In genomic region chr3:36206936-36207620, GRCh38 we compare ENCODE assay signal across 28 cellular contexts.
"Had no signal": no experiment of that assay in that cellular context is flagged by ENCODE, and none has a peak within 500 bp of the region (broad histone marks: within the 10 kb centered on the region; RNA-seq: fewer than 3 reads in every experiment).

No MANE protein-coding gene starts in this region.

- H3K36me3 ChIP-seq: esophagus muscularis mucosa, heart left ventricle, left ventricle myocardium inferior, ovary, prostate gland, sigmoid colon, stomach, thyroid gland, upper lobe of left lung, vagina had no signal

- H3K27ac ChIP-seq: esophagus muscularis mucosa, foreskin keratinocyte, heart left ventricle, left ventricle myocardium inferior, ovary, prostate gland, sigmoid colon, stomach, thyroid gland, upper lobe of left lung, vagina had no signal

- FAIRE-seq: islet of Langerhans, small intestine had no signal

- H3K4me1 Mint-ChIP-seq: activated CD4-positive, alpha-beta memory T cell treated with anti-CD3 and anti-CD28 coated beads, Interleukin-2, amount 10 ng/mL, durations not matched to agents 7 days and 5 days; activated CD4-positive, alpha-beta T cell treated with anti-CD3 and anti-CD28 coated beads, Interleukin-2, amount 10 ng/mL, durations not matched to agents 7 days and 5 days; stimulated activated memory B cell treated with anti-CD40 and anti-IgM and Interleukin-4, amounts not matched to agents 10 μg/mL and 1 μg/mL and 100 μg/mL, for 72 hours had no signal

- H3K4me3 ChIP-seq: esophagus muscularis mucosa, heart left ventricle, left ventricle myocardium inferior, lung, ovary, prostate gland, sigmoid colon, stomach, thyroid gland, upper lobe of left lung, vagina had no signal

- ATAC-seq: foreskin keratinocyte; heart left ventricle; stimulated activated memory B cell treated with anti-CD40 and anti-IgM and Interleukin-4, amounts not matched to agents 10 μg/mL and 1 μg/mL and 100 μg/mL, for 72 hours had no signal

- H3K27ac Mint-ChIP-seq: activated CD4-positive, alpha-beta memory T cell treated with anti-CD3 and anti-CD28 coated beads, Interleukin-2, amount 10 ng/mL, durations not matched to agents 7 days and 5 days; activated CD4-positive, alpha-beta T cell treated with anti-CD3 and anti-CD28 coated beads, Interleukin-2, amount 10 ng/mL, durations not matched to agents 7 days and 5 days; activated T-cell treated with anti-CD3 and anti-CD28 coated beads, Interleukin-2, amount 50 U/mL, for 24 hours; nephron; stimulated activated memory B cell treated with anti-CD40 and anti-IgM and Interleukin-4, amounts not matched to agents 10 μg/mL and 1 μg/mL and 100 μg/mL, for 72 hours had no signal

- H3K4me1 ChIP-seq: foreskin keratinocyte, heart left ventricle, left ventricle myocardium inferior, prostate gland, stomach, thyroid gland, upper lobe of left lung, vagina had no signal

- H3K4me3 Mint-ChIP-seq: activated CD4-positive, alpha-beta memory T cell treated with anti-CD3 and anti-CD28 coated beads, Interleukin-2, amount 10 ng/mL, durations not matched to agents 7 days and 5 days; activated CD4-positive, alpha-beta T cell treated with anti-CD3 and anti-CD28 coated beads, Interleukin-2, amount 10 ng/mL, durations not matched to agents 7 days and 5 days; activated T-cell treated with anti-CD3 and anti-CD28 coated beads, Interleukin-2, amount 50 U/mL, for 24 hours; nephron; stimulated activated memory B cell treated with anti-CD40 and anti-IgM and Interleukin-4, amounts not matched to agents 10 μg/mL and 1 μg/mL and 100 μg/mL, for 72 hours had no signal

- H3K9me3 ChIP-seq: esophagus muscularis mucosa, heart left ventricle, left ventricle myocardium inferior, ovary, prostate gland, sigmoid colon, stomach, thyroid gland, upper lobe of left lung, vagina had no signal

- H3K27me3 ChIP-seq: esophagus muscularis mucosa, heart left ventricle, ovary, sigmoid colon, stomach, thyroid gland, upper lobe of left lung, vagina had no signal

- H3K36me3 Mint-ChIP-seq: stimulated activated memory B cell treated with anti-CD40 and anti-IgM and Interleukin-4, amounts not matched to agents 10 μg/mL and 1 μg/mL and 100 μg/mL, for 72 hours had no signal

- H3K9me3 Mint-ChIP-seq: activated CD4-positive, alpha-beta memory T cell treated with anti-CD3 and anti-CD28 coated beads, Interleukin-2, amount 10 ng/mL, durations not matched to agents 7 days and 5 days; activated CD4-positive, alpha-beta T cell treated with anti-CD3 and anti-CD28 coated beads, Interleukin-2, amount 10 ng/mL, durations not matched to agents 7 days and 5 days; activated T-cell treated with anti-CD3 and anti-CD28 coated beads, Interleukin-2, amount 50 U/mL, for 24 hours; nephron; stimulated activated memory B cell treated with anti-CD40 and anti-IgM and Interleukin-4, amounts not matched to agents 10 μg/mL and 1 μg/mL and 100 μg/mL, for 72 hours had no signal

- H3K27me3 Mint-ChIP-seq: activated CD4-positive, alpha-beta memory T cell treated with anti-CD3 and anti-CD28 coated beads, Interleukin-2, amount 10 ng/mL, durations not matched to agents 7 days and 5 days; activated CD4-positive, alpha-beta T cell treated with anti-CD3 and anti-CD28 coated beads, Interleukin-2, amount 10 ng/mL, durations not matched to agents 7 days and 5 days; activated T-cell treated with anti-CD3 and anti-CD28 coated beads, Interleukin-2, amount 50 U/mL, for 24 hours; stimulated activated memory B cell treated with anti-CD40 and anti-IgM and Interleukin-4, amounts not matched to agents 10 μg/mL and 1 μg/mL and 100 μg/mL, for 72 hours had no signal

- DNase-seq: activated CD4-positive, alpha-beta memory T cell treated with anti-CD3 and anti-CD28 coated beads, Interleukin-2, amount 10 ng/mL, durations not matched to agents 7 days and 5 days; activated CD4-positive, alpha-beta T cell treated with anti-CD3 and anti-CD28 coated beads for 1 hour; activated CD4-positive, alpha-beta T cell treated with anti-CD3 and anti-CD28 coated beads, Interleukin-2, amount 10 ng/mL, durations not matched to agents 7 days and 5 days; activated CD8-positive, alpha-beta memory T cell treated with anti-CD3 and anti-CD28 coated beads, Interleukin-2, amount 50 U/mL, for 48 hours; activated gamma-delta T cell; activated naive CD4-positive, alpha-beta T cell treated with anti-CD3 and anti-CD28 coated beads, Interleukin-2, amount 50 U/mL, for 16 hours; activated T-cell treated with anti-CD3 and anti-CD28 coated beads, Interleukin-2, amount 50 U/mL, for 24 hours; amniotic stem cell; caudate nucleus; foreskin keratinocyte; heart left ventricle; left ventricle myocardium inferior; ovary; retina; sigmoid colon; small intestine; stimulated activated CD4-positive, alpha-beta T cell treated with anti-CD3 and anti-CD28 coated beads, Interleukin-4, amount 100 ng/mL, for 4 hours; stimulated activated CD8-positive, alpha-beta memory T cell treated with anti-CD3 and anti-CD28 coated beads, Interleukin-4, amount 100 ng/mL, for 48 hours; stomach; thyroid gland; upper lobe of left lung had no signal
